In genomic region chr9:137198748-137199276, GRCh38 we compare ENCODE assay signal across 1 cellular context.
A peak's percentile ranks its signal among the peaks of the same experiment; 100 is the strongest.
TF ChIP-seq lines count a peak whose summit lies in the region.

No MANE protein-coding gene starts in this region.

TF ChIP-seq in K562, 482 proteins besides CTCF, POLR2A, EP300 and RAD21:
- TF ChIP-seq CBFB (CRISPR knock-in tag; IDR thresholded peaks at IDR 0.05) (0 out of 2 replicates have a peak, but pooled peaks have one; percentile 24), RBBP5 (IDR thresholded peaks at IDR 0.05; ENCODE audit: borderline replicate concordance, insufficient read depth, low read length, poor library complexity, severe bottlenecking) (no peak), SP1 (CRISPR knock-in tag; IDR thresholded peaks at IDR 0.05) (0 out of 2 replicates have a peak, but pooled peaks have one; percentile 22), KAT7 (CRISPR knock-in tag; IDR thresholded peaks at IDR 0.05; ENCODE audit: borderline replicate concordance) (0 out of 2 replicates have a peak, but pooled peaks have one; percentile 44), ZNF699 (CRISPR knock-in tag; IDR thresholded peaks at IDR 0.05; ENCODE audit: insufficient replicate concordance) (no peak), ZBTB7A (IDR thresholded peaks at IDR 0.05; ENCODE audit: borderline replicate concordance, control insufficient read depth, low read depth, low read length) (peak; percentile 22; the same call in 1 of the 2 replicates)
- TF ChIP-seq, protein P1, sequence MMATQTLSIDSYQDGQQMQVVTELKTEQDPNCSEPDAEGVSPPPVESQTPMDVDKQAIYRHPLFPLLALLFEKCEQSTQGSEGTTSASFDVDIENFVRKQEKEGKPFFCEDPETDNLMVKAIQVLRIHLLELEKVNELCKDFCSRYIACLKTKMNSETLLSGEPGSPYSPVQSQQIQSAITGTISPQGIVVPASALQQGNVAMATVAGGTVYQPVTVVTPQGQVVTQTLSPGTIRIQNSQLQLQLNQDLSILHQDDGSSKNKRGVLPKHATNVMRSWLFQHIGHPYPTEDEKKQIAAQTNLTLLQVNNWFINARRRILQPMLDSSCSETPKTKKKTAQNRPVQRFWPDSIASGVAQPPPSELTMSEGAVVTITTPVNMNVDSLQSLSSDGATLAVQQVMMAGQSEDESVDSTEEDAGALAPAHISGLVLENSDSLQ (IDR thresholded peaks at IDR 0.05) = peak; percentile 30; the same call in 1 of the 2 replicates
